19 cellular contexts compared by ENCODE assay signal in genomic region chr9:14263707-14264483, GRCh38. TPM values are rescaled to one million over a fixed set of nuclear protein-coding genes. Genes with fewer than 3 reads are reported as not detected.
DNase-seq lines count a peak whose midpoint lies in the region; ATAC-seq and TF ChIP-seq lines count a peak whose summit lies in the region.
"Had no signal": no experiment of that assay in that cellular context is flagged by ENCODE, and none has a peak within 500 bp of the region (broad histone marks: within the 10 kb centered on the region; RNA-seq: fewer than 3 reads in every experiment).

No MANE protein-coding gene starts in this region.

- H3K9me3 ChIP-seq in left ventricle myocardium inferior (replicated peaks) = no peaks in the 10 kb centered on the region
- H3K9me3 ChIP-seq in mesenchymal stem cell (ENCODE audit: control insufficient read depth, low read length) = no peaks in the 10 kb centered on the region
- H3K9me3 ChIP-seq in suprapubic skin = no peaks in the 10 kb centered on the region
- H3K9me3 ChIP-seq: A549, BLaER1 had no signal

- H3K79me1 ChIP-seq in mesenchymal stem cell (replicated peaks; ENCODE audit: low read length, poor library complexity, severe bottlenecking) = peaks cover 9% of the 10 kb centered on the region

- no peak overlapping the region for H2BK120ac ChIP-seq in mesenchymal stem cell (ENCODE audit: low read depth, low read length)

- H2BK5ac ChIP-seq in mesenchymal stem cell (ENCODE audit: low read depth, low read length, poor library complexity, severe bottlenecking) = no peak overlapping the region

- H3K4me3 ChIP-seq in left ventricle myocardium inferior (peak overlapping the region; percentile 44), coronary artery (peak overlapping the region; percentile 18), mesenchymal stem cell (ENCODE audit: insufficient read depth in 1 of 2, low read depth in 1 of 2, low read length in 2 of 2) (no peak overlapping the region), suprapubic skin (peak overlapping the region; percentile 12)
- H3K4me3 ChIP-seq: A549, BLaER1, GM23248 had no signal

- peak overlapping the region; percentile 42 for H3K9ac ChIP-seq in mesenchymal stem cell (ENCODE audit: low read length)
- H3K9ac ChIP-seq: BLaER1, GM23248, KMS-11 had no signal

- TF ChIP-seq EP300 in suprapubic skin (IDR thresholded peaks at IDR 0.05) = no peak

- H2BK12ac ChIP-seq in mesenchymal stem cell (ENCODE audit: low read length in 2 of 2) = no peak overlapping the region

- H3K18ac ChIP-seq in mesenchymal stem cell (ENCODE audit: low read depth in 1 of 2, low read length in 2 of 2) = no peak overlapping the region

- intact Hi-C loops in left ventricle myocardium inferior (cut with micrococcal nuclease) (no loop called here), cardiac septum (cut with DNase I) (no loop called here)

- DNase-seq in left ventricle myocardium inferior (no peak), cardiac septum (ENCODE audit: low spot score) (no peak), coronary artery (ENCODE audit: low spot score) (no peak), mesenchymal stem cell (no peak), suprapubic skin (ENCODE audit: low spot score in 2 of 2) (no peak), kidney glomerular epithelial cell (lab: John Stamatoyannopoulos, UW) (no peak)
- no peak for DNase-seq in activated effector memory CD4-positive, alpha-beta T cell treated with Interleukin-2 at 50 U/mL for 16 hours
- DNase-seq: CD4-positive, alpha-beta memory T cell; GF-D8; GM23248; NCI-H1417; NCI-H187 treated with DMSO at 0.1 percent for 48 hours; NCI-H345; NCI-H524 treated with DMSO at 0.1 percent for 48 hours had no signal

- H4K91ac ChIP-seq in mesenchymal stem cell (ENCODE audit: low read length) = no peak overlapping the region

- H3K27ac ChIP-seq in left ventricle myocardium inferior (replicated peaks) (peak overlapping the region; percentile 65), coronary artery (no peak overlapping the region), mesenchymal stem cell (ENCODE audit: low read length, poor library complexity, severe bottlenecking) (no peak overlapping the region), suprapubic skin (peak overlapping the region; percentile 15)
- H3K27ac ChIP-seq: A549, BLaER1, GM23248, KMS-11, RWPE1 had no signal

- TF ChIP-seq CTCF in left ventricle myocardium inferior (IDR thresholded peaks at IDR 0.05; ENCODE audit: borderline replicate concordance) (no peak), coronary artery (IDR thresholded peaks at IDR 0.05) (no peak), suprapubic skin (IDR thresholded peaks at IDR 0.05) (no peak)

- no peak for TF ChIP-seq POLR2A in suprapubic skin (IDR thresholded peaks at IDR 0.05)

- no peak overlapping the region for H4K8ac ChIP-seq in mesenchymal stem cell (ENCODE audit: low read length)

- no peak overlapping the region for H2AFZ ChIP-seq in mesenchymal stem cell (ENCODE audit: low read depth, low read length)
- H2AFZ ChIP-seq: GM23248 had no signal

- H3K4me1 ChIP-seq in left ventricle myocardium inferior (peaks cover 79% of the 10 kb centered on the region), mesenchymal stem cell (ENCODE audit: control insufficient read depth, insufficient read depth, low read depth, low read length) (no peaks in the 10 kb centered on the region), suprapubic skin (peaks cover 36% of the 10 kb centered on the region)
- H3K4me1 ChIP-seq: BLaER1 had no signal

- H3K27me3 ChIP-seq in left ventricle myocardium inferior (ENCODE audit: low read depth) = no peaks in the 10 kb centered on the region
- no peaks in the 10 kb centered on the region for H3K27me3 ChIP-seq in mesenchymal stem cell (ENCODE audit: control insufficient read depth in 1 of 2, insufficient read depth in 1 of 2, low read length in 2 of 2)
- H3K27me3 ChIP-seq in suprapubic skin = no peaks in the 10 kb centered on the region
- H3K27me3 ChIP-seq: BLaER1 had no signal

- H3K4me2 ChIP-seq in mesenchymal stem cell (ENCODE audit: low read length, poor library complexity, severe bottlenecking) = no peak overlapping the region
- H3K4me2 ChIP-seq: A549, BLaER1, KMS-11 had no signal

- 98% methylated on average over 6 of the region's 7 CpGs for WGBS in mesenchymal stem cell
- WGBS in suprapubic skin = 52% methylated on average over 7 of the region's 7 CpGs

- no peak overlapping the region for H3K14ac ChIP-seq in mesenchymal stem cell (ENCODE audit: low read length in 2 of 2)

- ATAC-seq in GM19324 (IDR thresholded peaks at IDR 0.05; ENCODE audit: low FRiP score, unreplicated experiment) = no peak
- ATAC-seq: A549 had no signal

- no peak overlapping the region for H2BK15ac ChIP-seq in mesenchymal stem cell (ENCODE audit: low read depth, poor library complexity, severe bottlenecking)

- H3K36me3 ChIP-seq in left ventricle myocardium inferior (no peaks in the 10 kb centered on the region), mesenchymal stem cell (ENCODE audit: control insufficient read depth in 1 of 2, insufficient read depth in 2 of 2, low read depth in 1 of 2, low read length in 2 of 2) (no peaks in the 10 kb centered on the region), suprapubic skin (no peaks in the 10 kb centered on the region)
- H3K36me3 ChIP-seq: BLaER1 had no signal

- no peak overlapping the region for H2AK5ac ChIP-seq in mesenchymal stem cell (ENCODE audit: low read length, severe bottlenecking)

- H3K4ac ChIP-seq in mesenchymal stem cell (ENCODE audit: low read depth in 1 of 2, low read length in 2 of 2) = no peak overlapping the region

- H3K23ac ChIP-seq in mesenchymal stem cell (ENCODE audit: low read length in 2 of 2) = no peak overlapping the region

RNA-seq across cellular contexts. Expression of gene NFIB, which starts 50.0 kb away (rescaled TPM):
- total RNA-seq in left ventricle myocardium inferior = 110 TPM
- total RNA-seq in cardiac septum = 129 TPM
- polyA plus RNA-seq in mesenchymal stem cell (2013, experiment 1 of 2) = 1.2 TPM
- polyA plus RNA-seq in mesenchymal stem cell (2013, experiment 2 of 2) = 0.78 TPM
- 100 to 1,000 TPM in 2 of 4 donors, 10 to 100 TPM in 2; 90.4 to 204 (median 112) TPM for total RNA-seq in suprapubic skin
- total RNA-seq: CD4-positive, alpha-beta memory T cell had no signal
- polyA plus RNA-seq: CD4-positive, alpha-beta memory T cell had no signal

Comparison
In these comparisons a context has a peak if more than half of its experiments do, and no peak if none do; other contexts are left out.
1. H3K27ac ChIP-seq: peak in left ventricle myocardium inferior (single experiment) and suprapubic skin (single experiment); none in coronary artery (0 of 2) and mesenchymal stem cell (single experiment).
2. H3K4me3 ChIP-seq: peak in left ventricle myocardium inferior (single experiment), coronary artery (single experiment) and suprapubic skin (single experiment); none in mesenchymal stem cell (0 of 2).